1 cellular context compared by ENCODE assay signal in genomic region chr4:3872834-3873313, GRCh38.
TF ChIP-seq lines count a peak whose summit lies in the region.

No MANE protein-coding gene starts in this region.

TF ChIP-seq in GM23338, 12 proteins besides CTCF, POLR2A, EP300 and RAD21 (continued from another document):
- TF ChIP-seq ZNF462 (CRISPR knock-in tag; IDR thresholded peaks at IDR 0.05): no peak
- no peak for TF ChIP-seq JUNB (IDR thresholded peaks at IDR 0.05; ENCODE audit: unreplicated experiment)
- no peak for TF ChIP-seq NANOG (IDR thresholded peaks at IDR 0.05; ENCODE audit: borderline replicate concordance)
